Comparison of ENCODE assay signal across 22 cellular contexts in genomic region chr12:27572486-27573255, GRCh38. TPM values are rescaled to one million over a fixed set of nuclear protein-coding genes. Genes with fewer than 3 reads are reported as not detected.
DNase-seq lines count a peak whose midpoint lies in the region; ATAC-seq and TF ChIP-seq lines count a peak whose summit lies in the region.
"Had no signal": no experiment of that assay in that cellular context is flagged by ENCODE, and none has a peak within 500 bp of the region (broad histone marks: within the 10 kb centered on the region; RNA-seq: fewer than 3 reads in every experiment).

No MANE protein-coding gene starts in this region.

- ATAC-seq in activated CD4-positive, CD25-positive, alpha-beta regulatory T cell treated with anti-CD3 and anti-CD28 coated beads, Interleukin-2, amount 50 U/mL, for 24 hours = no peak
- no peak for ATAC-seq in HG03457 (IDR thresholded peaks at IDR 0.05; ENCODE audit: unreplicated experiment)
- ATAC-seq: activated CD8-positive, alpha-beta T cell treated with anti-CD3 and anti-CD28 coated beads for 36 hours; left ventricle myocardium superior; pancreas had no signal

- H3K9ac ChIP-seq in adipocyte (ENCODE audit: low read length) = no peak overlapping the region

- no peak for TF ChIP-seq CTCF in fibroblast of pulmonary artery (IDR thresholded peaks at IDR 0.05; ENCODE audit: low read length, missing control alignments)
- TF ChIP-seq CTCF in osteocyte (IDR thresholded peaks at IDR 0.05) = no peak
- no peak for TF ChIP-seq CTCF in thyroid gland (IDR thresholded peaks at IDR 0.05)

- H3K9me3 Mint-ChIP-seq in osteocyte (ENCODE audit: unreplicated experiment) = no peaks in the 10 kb centered on the region
- H3K9me3 Mint-ChIP-seq: activated CD8-positive, alpha-beta T cell treated with anti-CD3 and anti-CD28 coated beads for 36 hours; activated T-cell treated with anti-CD3 and anti-CD28 coated beads, Interleukin-2, amount 50 U/mL, for 24 hours; T-helper 1 cell treated with Interleukin-12 subunit alpha and Interleukin-12 subunit beta and Interleukin-4 antibody, amounts not matched to agents 30 μg/mL and 1 μg/mL, for 36 hours had no signal

- peak overlapping the region in 1 of 3 donors; percentile 57 for H3K27ac ChIP-seq in thyroid gland
- H3K27ac ChIP-seq: pancreas had no signal

- H3K36me3 ChIP-seq in adipocyte (ENCODE audit: control insufficient read depth, insufficient read depth, low read length, severe bottlenecking) (no peaks in the 10 kb centered on the region), thyroid gland (no peaks in the 10 kb centered on the region)
- H3K36me3 ChIP-seq: esophagus squamous epithelium, pancreas had no signal

- H3K4me3 Mint-ChIP-seq in osteocyte (ENCODE audit: unreplicated experiment) = no peak overlapping the region
- H3K4me3 Mint-ChIP-seq: activated CD8-positive, alpha-beta T cell treated with anti-CD3 and anti-CD28 coated beads for 36 hours; activated naive CD8-positive, alpha-beta T cell; activated T-cell treated with anti-CD3 and anti-CD28 coated beads, Interleukin-2, amount 50 U/mL, for 24 hours; T-helper 1 cell treated with Interleukin-12 subunit alpha and Interleukin-12 subunit beta and Interleukin-4 antibody, amounts not matched to agents 30 μg/mL and 1 μg/mL, for 36 hours had no signal

- H3K4me1 ChIP-seq in adipocyte (ENCODE audit: control insufficient read depth, insufficient read depth, low read length) (peaks cover 54% of the 10 kb centered on the region), thyroid gland (peaks cover 27 to 35% of the 10 kb centered on the region in 2 donors)

- intact Hi-C loops in thyroid gland (cut with DNase I) = no loop called here

- peak; percentile 72 for DNase-seq in HCEC 1CT
- peak; percentile 51 for DNase-seq in adipocyte (ENCODE audit: low read depth)
- peak; percentile 51 for DNase-seq in fibroblast of pulmonary artery (ENCODE audit: low read depth)
- DNase-seq in osteocyte (ENCODE audit: extremely low spot score, unreplicated experiment) = no peak
- no peak for DNase-seq in thyroid gland
- DNase-seq in stimulated activated CD8-positive, alpha-beta memory T cell treated with anti-CD3 and anti-CD28 coated beads, Interleukin-4, amount 100 ng/mL, for 48 hours = no peak
- DNase-seq: activated CD8-positive, alpha-beta T cell treated with anti-CD3 and anti-CD28 coated beads for 36 hours; activated T-cell treated with anti-CD3 and anti-CD28 coated beads, Interleukin-2, amount 50 U/mL, for 24 hours; esophagus squamous epithelium; Kasumi-1; left ventricle myocardium superior; NCI-H1417; NCI-H526; pancreas; SHP77 treated with DMSO at 0.1 percent for 48 hours; stimulated activated CD4-positive, alpha-beta T cell treated with anti-CD3 and anti-CD28 coated beads, Interleukin-4, amount 100 ng/mL, for 1 hour; substantia nigra had no signal

- no peaks in the 10 kb centered on the region for H3K27me3 Mint-ChIP-seq in osteocyte (ENCODE audit: unreplicated experiment)
- H3K27me3 Mint-ChIP-seq: activated naive CD8-positive, alpha-beta T cell; activated T-cell treated with anti-CD3 and anti-CD28 coated beads, Interleukin-2, amount 50 U/mL, for 24 hours had no signal

- H3K27ac Mint-ChIP-seq in osteocyte (ENCODE audit: unreplicated experiment) = peak overlapping the region; percentile 94
- H3K27ac Mint-ChIP-seq: activated CD8-positive, alpha-beta T cell treated with anti-CD3 and anti-CD28 coated beads for 36 hours; activated naive CD8-positive, alpha-beta T cell; activated T-cell treated with anti-CD3 and anti-CD28 coated beads, Interleukin-2, amount 50 U/mL, for 24 hours; T-helper 1 cell treated with Interleukin-12 subunit alpha and Interleukin-12 subunit beta and Interleukin-4 antibody, amounts not matched to agents 30 μg/mL and 1 μg/mL, for 36 hours had no signal

- no peaks in the 10 kb centered on the region for H3K9me3 ChIP-seq in adipocyte (ENCODE audit: control insufficient read depth, low read length)
- no peaks in the 10 kb centered on the region for H3K9me3 ChIP-seq in thyroid gland
- H3K9me3 ChIP-seq: esophagus squamous epithelium, pancreas had no signal

- WGBS in thyroid gland, 2 donors = 84 to 93% methylated on average over 2 of the region's 2 CpGs

- H3K36me3 Mint-ChIP-seq in osteocyte (ENCODE audit: unreplicated experiment) = peaks cover 5% of the 10 kb centered on the region

- no peak for TF ChIP-seq POLR2A in thyroid gland (IDR thresholded peaks at IDR 0.05)

- H3K4me3 ChIP-seq in adipocyte (ENCODE audit: low read length) = peak overlapping the region; percentile 13
- no peak overlapping the region for H3K4me3 ChIP-seq in fibroblast of pulmonary artery (replicated peaks; ENCODE audit: low read depth, low read length)
- no peak overlapping the region for H3K4me3 ChIP-seq in thyroid gland (replicated peaks in 1 of 3)
- H3K4me3 ChIP-seq: esophagus squamous epithelium, pancreas, skin epidermis had no signal

- H3K4me1 Mint-ChIP-seq in osteocyte (ENCODE audit: unreplicated experiment) = peaks cover 59% of the 10 kb centered on the region

- H3K27me3 ChIP-seq in adipocyte (replicated peaks; ENCODE audit: control insufficient read depth, insufficient read depth, low read length) (no peaks in the 10 kb centered on the region), thyroid gland (no peaks in the 10 kb centered on the region)
- H3K27me3 ChIP-seq: esophagus squamous epithelium, pancreas had no signal

RNA-seq across cellular contexts. Expression of gene PPFIBP1, which starts 48.7 kb away (rescaled TPM):
- 81.5 and 84.1 TPM in 2 replicates for total RNA-seq in osteocyte
- 100 to 1,000 TPM; 135 to 199 (median 167) TPM for total RNA-seq in thyroid gland

Comparison
In these comparisons a context has a peak if more than half of its experiments do, and no peak if none do; other contexts are left out.
1. DNase-seq: peak in HCEC 1CT (single experiment), adipocyte (single experiment) and fibroblast of pulmonary artery (single experiment); none in osteocyte (single experiment), thyroid gland (0 of 2) and stimulated activated CD8-positive, alpha-beta memory T cell treated with anti-CD3 and anti-CD28 coated beads, Interleukin-4, amount 100 ng/mL, for 48 hours (single experiment).